ENCODE assay signal across 8 cellular contexts in genomic region chr17:42247734-42248133, GRCh38. TPM values are rescaled to one million over a fixed set of nuclear protein-coding genes. Genes with fewer than 3 reads are reported as not detected.
DNase-seq lines count a peak whose midpoint lies in the region; ATAC-seq, FAIRE-seq and TF ChIP-seq lines count a peak whose summit lies in the region.

No MANE protein-coding gene starts in this region.

- peak overlapping the region; percentile 93 for H3K4me2 ChIP-seq in BLaER1

- no peaks in the 10 kb centered on the region for H3K27me3 Mint-ChIP-seq in natural killer cell (ENCODE audit: low read depth in 2 of 2)

- peak overlapping the region; percentile 45 for H3K4me3 Mint-ChIP-seq in natural killer cell

- peak overlapping the region; percentile 72; the same call in 1 of the 2 replicates for H3K9ac ChIP-seq in BLaER1

- FAIRE-seq in bronchial epithelial cell (lab: Jason Lieb, UNC): no peak

- no peaks in the 10 kb centered on the region for H3K27me3 ChIP-seq in BLaER1
- no peaks in the 10 kb centered on the region for H3K27me3 ChIP-seq in bronchial epithelial cell (ENCODE audit: control insufficient read depth, insufficient read depth, low read length)

- peak overlapping the region; percentile 97 to 100 for H3K27ac Mint-ChIP-seq in natural killer cell

- no peaks in the 10 kb centered on the region for H3K36me3 Mint-ChIP-seq in natural killer cell

- peaks cover 15% of the 10 kb centered on the region; the same call in 1 of the 2 replicates for H4K20me1 ChIP-seq in BLaER1

- H3K4me3 ChIP-seq in BLaER1 (no peak overlapping the region; the same call in 1 of the 2 replicates), bronchial epithelial cell (ENCODE audit: low read depth, low read length) (no peak overlapping the region)

- no peaks in the 10 kb centered on the region for H3K9me3 ChIP-seq in BLaER1
- H3K9me3 ChIP-seq in KOPT-K1 (ENCODE audit: insufficient read depth, low read length, poor library complexity, severe bottlenecking): no peaks in the 10 kb centered on the region

- no peak for ATAC-seq in natural killer cell
- no peak for ATAC-seq in HG03095 (IDR thresholded peaks at IDR 0.05; ENCODE audit: unreplicated experiment)

- intact Hi-C loops in natural killer cell (cut with micrococcal nuclease): loop anchor here (1.0 to 2.0 kb wide), 3 partner anchors 19 to 41 kb away; partner anchors contain the start of gene STAT5A

- DNase-seq in bronchial epithelial cell (ENCODE audit: low read depth) (peak; percentile 54), natural killer cell (no peak), ecto neural progenitor cell (ENCODE audit: low spot score) (no peak), nucleus accumbens (lab: John Stamatoyannopoulos, UW) (no peak), NCI-H2029 treated with DMSO at 0.1 percent for 48 hours (lab: John Stamatoyannopoulos, UW) (no peak)

- H3K4me1 ChIP-seq in BLaER1: peaks cover 34% of the 10 kb centered on the region

- no peak for TF ChIP-seq CTCF in bronchial epithelial cell (IDR thresholded peaks at IDR 0.05; ENCODE audit: insufficient read depth, low read length, severe bottlenecking)
- no peak for TF ChIP-seq CTCF in natural killer cell (IDR thresholded peaks at IDR 0.05)

- peaks cover 42 to 44% of the 10 kb centered on the region in 2 donors for H3K4me1 Mint-ChIP-seq in natural killer cell

- H3K27ac ChIP-seq in BLaER1 (peak overlapping the region; percentile 88), KOPT-K1 (ENCODE audit: low read depth, low read length, poor library complexity, severe bottlenecking) (peak overlapping the region; percentile 81)

- H3K36me3 ChIP-seq in BLaER1 (peaks cover 5% of the 10 kb centered on the region; the same call in 1 of the 2 replicates), KOPT-K1 (ENCODE audit: insufficient read depth, low read length) (no peaks in the 10 kb centered on the region), bronchial epithelial cell (ENCODE audit: control insufficient read depth, insufficient read depth, low read length) (no peaks in the 10 kb centered on the region)

- H3K9me3 Mint-ChIP-seq in natural killer cell: no peaks in the 10 kb centered on the region

RNA-seq across cellular contexts. Expression of gene STAT5B, which starts 28.5 kb away (rescaled TPM):
- 11.6 and 12.2 TPM in 2 replicates for total RNA-seq in bronchial epithelial cell
- 100 to 1,000 TPM in 2 of 3 donors, 10 to 100 TPM in 1; 79.9 to 112 (median 103) TPM for total RNA-seq in natural killer cell

RNA-seq across cellular contexts. Expression of gene STAT5A, which starts 40.6 kb away (rescaled TPM):
- total RNA-seq in bronchial epithelial cell: 1.3 TPM in 2 replicates
- total RNA-seq in natural killer cell: 100 to 1,000 TPM; 112 to 135 (median 117) TPM

RNA-seq across cellular contexts. Expression of gene GHDC, which starts 53.4 kb away (rescaled TPM):
- total RNA-seq in bronchial epithelial cell (5.9 and 6.8 TPM in 2 replicates), natural killer cell (10 to 100 TPM; 19.5 to 24.6 (median 22.8) TPM)

Comparison
In these comparisons a context has a peak if more than half of its experiments do, and no peak if none do; other contexts are left out.
1. RNA of gene STAT5A, which starts 40.6 kb away (total RNA-seq): 112 to 135 TPM in natural killer cell; 1.3 TPM in bronchial epithelial cell; every median in the first group is over 10 times any median in the second.